8 cellular contexts compared by ENCODE assay signal in genomic region chr5:610744-611730, GRCh38. TPM values are rescaled to one million over a fixed set of nuclear protein-coding genes. Genes with fewer than 3 reads are reported as not detected.
A peak's percentile ranks its signal among the peaks of the same experiment; 100 is the strongest.
DNase-seq lines count a peak whose midpoint lies in the region; ATAC-seq and TF ChIP-seq lines count a peak whose summit lies in the region.

No MANE protein-coding gene starts in this region.

- H3K27me3 Mint-ChIP-seq in CD4-positive, alpha-beta T cell, result peaks cover 13% of the 10 kb centered on the region
- H3K27me3 Mint-ChIP-seq in endodermal cell (ENCODE audit: insufficient read depth), result no peaks in the 10 kb centered on the region

- WGBS in endodermal cell (ENCODE audit: insufficient coverage in 1 of 2, insufficient read length in 1 of 2), 2 experiments, result 65 to 79% methylated on average over 5 to 11 of the region's 11 CpGs

- H3K4me1 ChIP-seq in MM.1S (ENCODE audit: low read length) (peaks cover 20% of the 10 kb centered on the region), endodermal cell (ENCODE audit: control insufficient read depth, insufficient read depth, low read length) (peaks cover 3% of the 10 kb centered on the region), osteoblast (ENCODE audit: insufficient read depth, low read length) (peaks cover 12% of the 10 kb centered on the region)

- DNase-seq in CD4-positive, alpha-beta T cell, result peak in 1 of 10 experiments; percentile 27
- DNase-seq in MM.1S, result no peak
- no peak for DNase-seq in endodermal cell
- DNase-seq in osteoblast (ENCODE audit: insufficient read length, low spot score, missing footprints), result peak; percentile 46
- no peak for DNase-seq in NCI-H1105 (lab: John Stamatoyannopoulos, UW)
- DNase-seq in NCI-H187 (lab: John Stamatoyannopoulos, UW), result no peak
- DNase-seq in NCI-H146 treated with DMSO at 0.1 percent for 48 hours (lab: John Stamatoyannopoulos, UW; ENCODE audit: unreplicated experiment), result no peak
- no peak for DNase-seq in NCI-H345 treated with DMSO at 0.1 percent for 48 hours (lab: John Stamatoyannopoulos, UW; ENCODE audit: unreplicated experiment)

- H3K9me3 ChIP-seq in CD4-positive, alpha-beta T cell (ENCODE audit: control insufficient read depth, low read length), result no peaks in the 10 kb centered on the region
- H3K9me3 ChIP-seq in MM.1S (replicated peaks; ENCODE audit: insufficient read depth, low read length), result no peaks in the 10 kb centered on the region
- peaks cover 12% of the 10 kb centered on the region for H3K9me3 ChIP-seq in endodermal cell (ENCODE audit: control insufficient read depth, low read length)
- H3K9me3 ChIP-seq in osteoblast (ENCODE audit: low read depth, low read length), result no peaks in the 10 kb centered on the region

- H3K4me3 Mint-ChIP-seq in CD4-positive, alpha-beta T cell, result peak overlapping the region; percentile 87
- H3K4me3 Mint-ChIP-seq in endodermal cell, result peak overlapping the region; percentile 78

- H3K36me3 ChIP-seq in MM.1S (replicated peaks; ENCODE audit: insufficient read depth, low read length), result no peaks in the 10 kb centered on the region; the same call in 1 of the 2 replicates
- peaks cover 11% of the 10 kb centered on the region for H3K36me3 ChIP-seq in endodermal cell (ENCODE audit: control insufficient read depth, insufficient read depth, low read length)
- no peaks in the 10 kb centered on the region for H3K36me3 ChIP-seq in osteoblast (ENCODE audit: insufficient read depth, low read length)

- H4K20me1 ChIP-seq in MM.1S (ENCODE audit: insufficient read depth, low read length) (no peaks in the 10 kb centered on the region), osteoblast (ENCODE audit: insufficient read depth, low read length) (no peaks in the 10 kb centered on the region)

- no peaks in the 10 kb centered on the region for H3K27me3 ChIP-seq in CD4-positive, alpha-beta T cell (ENCODE audit: control insufficient read depth, insufficient read depth, low read length)
- H3K27me3 ChIP-seq in MM.1S (replicated peaks; ENCODE audit: insufficient read depth, low read length), result no peaks in the 10 kb centered on the region
- no peaks in the 10 kb centered on the region for H3K27me3 ChIP-seq in endodermal cell (ENCODE audit: control insufficient read depth, insufficient read depth, low read length, poor library complexity, severe bottlenecking)
- H3K27me3 ChIP-seq in osteoblast (ENCODE audit: insufficient read depth, low read length), result peaks cover 13% of the 10 kb centered on the region

- no peak overlapping the region for H3K27ac ChIP-seq in CD4-positive, alpha-beta T cell (ENCODE audit: low read depth, low read length)
- H3K27ac ChIP-seq in MM.1S (ENCODE audit: low read length) (no peak overlapping the region), endodermal cell (ENCODE audit: low read depth, low read length) (no peak overlapping the region), osteoblast (ENCODE audit: low read depth, low read length) (no peak overlapping the region)

- peak overlapping the region; percentile 59 for H2AFZ ChIP-seq in MM.1S (ENCODE audit: low read length)
- peak overlapping the region; percentile 73 for H2AFZ ChIP-seq in osteoblast (ENCODE audit: low read length)

- no peak for ATAC-seq in CD4-positive, alpha-beta T cell (ENCODE audit: poor library complexity)

- no peaks in the 10 kb centered on the region for H3K9me2 ChIP-seq in MM.1S (replicated peaks; ENCODE audit: insufficient read depth, low read length)

- H3F3A ChIP-seq in MM.1S (ENCODE audit: insufficient read depth, low read length), result peaks cover 12% of the 10 kb centered on the region

- intact Hi-C loops in CD4-positive, alpha-beta T cell (cut with DNase I, micrococcal nuclease), result loop anchor here (2.0 to 10.0 kb wide), 4 partner anchors 138 to 1181 kb away; partner anchors contain the start of gene EXOC3 (in 1 of the 2)

- H3K27ac Mint-ChIP-seq in CD4-positive, alpha-beta T cell, result no peak overlapping the region
- H3K27ac Mint-ChIP-seq in endodermal cell, result no peak overlapping the region

- H3K4me3 ChIP-seq in MM.1S (ENCODE audit: low read length) (peak overlapping the region; percentile 93), endodermal cell (ENCODE audit: low read length) (peak overlapping the region; percentile 75), osteoblast (ENCODE audit: insufficient read depth, low read length) (peak overlapping the region; percentile 82)

- CTCF ChIA-PET in CD4-positive, alpha-beta T cell (lab: Charles Lee), result no interaction called here

- H3K36me3 Mint-ChIP-seq in CD4-positive, alpha-beta T cell (ENCODE audit: low read depth), result peaks cover 19% of the 10 kb centered on the region
- H3K36me3 Mint-ChIP-seq in endodermal cell (ENCODE audit: low read depth), result peaks cover 22% of the 10 kb centered on the region

- no peaks in the 10 kb centered on the region for H3K9me3 Mint-ChIP-seq in CD4-positive, alpha-beta T cell
- peaks cover 19% of the 10 kb centered on the region for H3K9me3 Mint-ChIP-seq in endodermal cell

- no peak for TF ChIP-seq CTCF in CD4-positive, alpha-beta T cell (IDR thresholded peaks at IDR 0.05)
- TF ChIP-seq CTCF in MM.1S (IDR thresholded peaks at IDR 0.05; ENCODE audit: low read length), result no peak
- no peak for TF ChIP-seq CTCF in endodermal cell (conservative IDR thresholded peaks at IDR 0.05)
- no peak for TF ChIP-seq CTCF in osteoblast (IDR thresholded peaks at IDR 0.05; ENCODE audit: extremely low read depth, low read depth, low read length)

- H3K4me1 Mint-ChIP-seq in CD4-positive, alpha-beta T cell (ENCODE audit: low read depth), result peaks cover 47% of the 10 kb centered on the region
- peaks cover 6% of the 10 kb centered on the region for H3K4me1 Mint-ChIP-seq in endodermal cell

- H3K79me2 ChIP-seq in MM.1S (ENCODE audit: low read length) (peaks cover 43% of the 10 kb centered on the region), osteoblast (ENCODE audit: insufficient read depth, low read length) (peaks cover 29% of the 10 kb centered on the region)

- POLR2A ChIA-PET in CD4-positive, alpha-beta T cell (lab: Charles Lee), result interaction anchor here (0.9 to 1.7 kb wide), 3 partner anchors 137 to 169 kb away, joined by 3 to 5 read pairs (median 3); partner anchors contain the start of gene EXOC3

- H3K9ac ChIP-seq in MM.1S (ENCODE audit: low read length) (peak overlapping the region; percentile 62; the same call in 1 of the 2 replicates), endodermal cell (ENCODE audit: extremely low read depth, low read length, poor library complexity, severe bottlenecking) (peak overlapping the region; percentile 38)

- H3K4me2 ChIP-seq in MM.1S (ENCODE audit: low read depth, low read length), result peak overlapping the region; percentile 97
- H3K4me2 ChIP-seq in osteoblast (ENCODE audit: insufficient read depth, low read length), result peak overlapping the region; percentile 81

RNA-seq across cellular contexts. Expression of gene CEP72, which starts 1.1 kb away (rescaled TPM):
- 1 to 10 TPM; 7.6 to 8.0 TPM for total RNA-seq in CD4-positive, alpha-beta T cell
- total RNA-seq in endodermal cell, result 10 to 100 TPM; 35.6 to 36.5 TPM
- polyA plus RNA-seq in endodermal cell (2013, experiment 1 of 2), result 16.6 TPM
- polyA plus RNA-seq in endodermal cell (2013, experiment 2 of 2), result 18.2 TPM
- 2.7 and 3.3 TPM in 2 replicates for total RNA-seq in osteoblast
